27 cellular contexts compared by ENCODE assay signal in the genomic region with DNA sequence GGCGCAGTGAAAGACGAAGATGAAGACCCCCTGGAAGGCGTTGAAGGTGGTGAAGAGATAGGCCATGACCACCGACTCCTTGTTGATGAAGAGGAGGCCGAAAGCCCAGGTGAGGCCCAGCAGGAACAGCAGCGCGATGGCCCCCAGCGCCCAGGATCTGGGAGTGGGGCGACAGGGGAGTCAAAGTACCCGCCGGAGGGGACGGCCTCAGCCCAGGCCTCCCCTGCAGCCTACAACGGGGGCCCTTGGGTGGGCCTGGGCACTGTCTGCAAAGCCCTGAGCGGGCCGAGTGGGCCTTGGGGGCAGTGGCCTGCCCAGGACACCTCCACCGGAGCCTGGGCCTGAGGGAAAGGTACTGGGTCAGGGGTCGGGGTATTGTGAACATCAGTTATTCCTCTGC.
"Had no signal": no experiment of that assay in that cellular context is flagged by ENCODE, and none has a peak within 500 bp of the region (broad histone marks: within the 10 kb centered on the region; RNA-seq: fewer than 3 reads in every experiment).

No MANE protein-coding gene starts in this region.

- ATAC-seq: natural killer cell; pancreas; right lobe of liver; stimulated activated memory B cell treated with anti-CD40 and anti-IgM and Interleukin-4, amounts not matched to agents 10 μg/mL and 1 μg/mL and 100 μg/mL, for 72 hours; stimulated activated naive CD8-positive, alpha-beta T cell treated with anti-CD3 and anti-CD28 coated beads, Interleukin-15, amount 100 ng/mL, for 72 hours had no signal

- H3K27ac ChIP-seq: left ventricle myocardium inferior, pancreas, prostate gland, right atrium auricular region, right lobe of liver, tibial nerve, uterus had no signal

- FAIRE-seq: islet of Langerhans, kidney, pancreas had no signal

- H3K27me3 ChIP-seq: pancreas, right atrium auricular region, right lobe of liver, tibial nerve, uterus had no signal

- H3K9me3 ChIP-seq: left ventricle myocardium inferior, pancreas, prostate gland, right atrium auricular region, right lobe of liver, tibial nerve, uterus had no signal

- H3K27ac Mint-ChIP-seq: immature natural killer cell; natural killer cell; stimulated activated memory B cell treated with anti-CD40 and anti-IgM and Interleukin-4, amounts not matched to agents 10 μg/mL and 1 μg/mL and 100 μg/mL, for 72 hours; type B pancreatic cell had no signal

- H3K36me3 ChIP-seq: uterus had no signal

- H3K36me3 Mint-ChIP-seq: naive B cell, natural killer cell had no signal

- H3K4me1 ChIP-seq: pancreas, prostate gland, right lobe of liver had no signal

- H3K4me1 Mint-ChIP-seq: mesothelial cell of epicardium; natural killer cell; stimulated activated memory B cell treated with anti-CD40 and anti-IgM and Interleukin-4, amounts not matched to agents 10 μg/mL and 1 μg/mL and 100 μg/mL, for 72 hours had no signal

- H3K4me3 ChIP-seq: left ventricle myocardium inferior, lung, pancreas, prostate gland, right atrium auricular region, right lobe of liver, smooth muscle cell, tibial nerve, uterus had no signal

- H3K27me3 Mint-ChIP-seq: naive B cell; stimulated activated naive CD8-positive, alpha-beta T cell treated with anti-CD3 and anti-CD28 coated beads, Interleukin-15, amount 100 ng/mL, for 72 hours; type B pancreatic cell had no signal

- H3K4me3 Mint-ChIP-seq: immature natural killer cell; mesothelial cell of epicardium; natural killer cell; nephron progenitor cell; stimulated activated memory B cell treated with anti-CD40 and anti-IgM and Interleukin-4, amounts not matched to agents 10 μg/mL and 1 μg/mL and 100 μg/mL, for 72 hours; stimulated activated naive CD8-positive, alpha-beta T cell treated with anti-CD3 and anti-CD28 coated beads, Interleukin-15, amount 100 ng/mL, for 72 hours; type B pancreatic cell had no signal

- H3K4me2 ChIP-seq: smooth muscle cell had no signal

- H3K9me3 Mint-ChIP-seq: immature natural killer cell; mesothelial cell of epicardium; naive B cell; natural killer cell; nephron progenitor cell; stimulated activated memory B cell treated with anti-CD40 and anti-IgM and Interleukin-4, amounts not matched to agents 10 μg/mL and 1 μg/mL and 100 μg/mL, for 72 hours; stimulated activated naive CD8-positive, alpha-beta T cell treated with anti-CD3 and anti-CD28 coated beads, Interleukin-15, amount 100 ng/mL, for 72 hours; type B pancreatic cell had no signal

- DNase-seq: hippocampal formation; immature natural killer cell; kidney; left ventricle myocardium inferior; mesendoderm; naive B cell; natural killer cell; nephron progenitor cell; pancreas; right lobe of liver; stimulated activated CD4-positive, alpha-beta T cell treated with anti-CD3 and anti-CD28 coated beads, Interleukin-1b, Interleukin-23, amount 100 ng/mL, for 48 hours; stimulated activated CD4-positive, alpha-beta T cell treated with anti-CD3 and anti-CD28 coated beads, Interleukin-2, amount 100 ng/mL, for 48 hours; stimulated activated CD4-positive, alpha-beta T cell treated with anti-CD3 and anti-CD28 coated beads, Interleukin-4, amount 100 ng/mL, for 4 hours; stimulated activated CD8-positive, alpha-beta memory T cell treated with anti-CD3 and anti-CD28 coated beads, Interleukin-4, amount 100 ng/mL, for 48 hours; stimulated activated naive CD4-positive, alpha-beta T cell treated with Interleukin-2 at 50 U/mL for 16 hours; stimulated activated naive CD8-positive, alpha-beta T cell treated with anti-CD3 and anti-CD28 coated beads, Interleukin-15, amount 100 ng/mL, for 72 hours; substantia nigra; uterus had no signal
